23 cellular contexts compared by ENCODE assay signal in the genomic region with DNA sequence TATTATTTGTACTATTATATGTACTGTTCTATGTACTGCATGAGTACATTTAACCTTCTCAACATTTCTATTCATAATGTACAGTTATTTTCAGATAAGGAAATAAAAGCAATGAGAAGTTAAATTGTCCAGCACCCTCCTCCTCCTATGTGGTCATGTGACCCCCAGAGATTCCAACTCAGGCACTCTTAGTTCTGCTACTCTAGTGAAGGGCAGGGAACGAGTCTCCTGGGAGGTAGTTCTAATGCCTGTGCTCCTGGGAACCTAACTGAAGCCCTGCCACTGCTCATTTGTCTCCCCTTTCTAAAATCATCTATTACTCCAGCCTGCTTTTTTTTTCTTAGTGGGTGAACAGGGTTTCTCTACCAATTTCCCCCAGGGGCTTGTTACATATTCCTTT.
DNase-seq lines count a peak whose midpoint lies in the region; ATAC-seq and TF ChIP-seq lines count a peak whose summit lies in the region.
"Had no signal": no experiment of that assay in that cellular context is flagged by ENCODE, and none has a peak within 500 bp of the region (broad histone marks: within the 10 kb centered on the region; RNA-seq: fewer than 3 reads in every experiment).

No MANE protein-coding gene starts in this region.

- ATAC-seq in heart left ventricle (peak in 3 of 4 donors; percentile 60 to 70 (median 68)), right cardiac atrium (no peak), WTC11 (no peak), left ventricle myocardium superior (peak; percentile 75), HG03457 (IDR thresholded peaks at IDR 0.05; ENCODE audit: unreplicated experiment) (no peak)
- ATAC-seq: GM23338, HCT116, Panc1 had no signal

- no peaks in the 10 kb centered on the region for H3K9me3 Mint-ChIP-seq in WTC11
- H3K9me3 Mint-ChIP-seq: CD8-positive, alpha-beta memory T cell; GM23338; IgD-negative memory B cell had no signal

- CTCF ChIA-PET in WTC11 (lab: Charles Lee), result no interaction called here

- no peaks in the 10 kb centered on the region for H3K36me3 Mint-ChIP-seq in WTC11
- H3K36me3 Mint-ChIP-seq: CD8-positive, alpha-beta memory T cell had no signal

- no peaks in the 10 kb centered on the region for H3K27me3 ChIP-seq in heart left ventricle
- no peaks in the 10 kb centered on the region for H3K27me3 ChIP-seq in right cardiac atrium (ENCODE audit: control insufficient read depth, insufficient read depth)
- H3K27me3 ChIP-seq in mesendoderm (ENCODE audit: insufficient read depth, low read length, poor library complexity), result no peaks in the 10 kb centered on the region
- H3K27me3 ChIP-seq: SJCRH30 had no signal

- H2BK120ac ChIP-seq in mesendoderm (ENCODE audit: low read depth, low read length), result no peak overlapping the region

- H3K4me3 Mint-ChIP-seq in WTC11, result no peak overlapping the region
- H3K4me3 Mint-ChIP-seq: CD8-positive, alpha-beta memory T cell; GM23338; IgD-negative memory B cell had no signal

- no peak overlapping the region for H3K4ac ChIP-seq in mesendoderm (ENCODE audit: low read depth, low read length)

- H2BK5ac ChIP-seq in mesendoderm (ENCODE audit: low read length), result no peak overlapping the region

- intact Hi-C loops in heart left ventricle (cut with DNase I) (loop anchor here in 5 of 10 donors (5.0 to 10.0 kb wide), 5 partner anchors 89 to 119 kb away; partner anchors contain the start of gene GPRIN3 (in 1 of the 5)), right cardiac atrium (cut with DNase I) (no loop called here), left ventricle myocardium superior (cut with micrococcal nuclease) (no loop called here)

- TF ChIP-seq POLR2A in heart left ventricle (IDR thresholded peaks at IDR 0.05), result no peak

- H3K27ac ChIP-seq in heart left ventricle (peak overlapping the region in 2 of 12 donors; percentile 11 to 47), right cardiac atrium (ENCODE audit: low read length) (no peak overlapping the region), mesendoderm (ENCODE audit: low read depth, low read length) (no peak overlapping the region)
- H3K27ac ChIP-seq: C4-2B, SJCRH30 had no signal

- H2BK15ac ChIP-seq in mesendoderm (replicated peaks; ENCODE audit: low read depth), result no peak overlapping the region

- H3K56ac ChIP-seq in mesendoderm (ENCODE audit: low read length), result no peak overlapping the region

- H3K4me2 ChIP-seq in mesendoderm (ENCODE audit: low read length), result no peak overlapping the region
- H3K4me2 ChIP-seq: GM23338 had no signal

- H3K27ac Mint-ChIP-seq in WTC11, result no peak overlapping the region
- H3K27ac Mint-ChIP-seq: CD8-positive, alpha-beta memory T cell; GM23338; IgD-negative memory B cell had no signal

- POLR2A ChIA-PET in WTC11 (lab: Charles Lee), result no interaction called here

- peaks cover 12% of the 10 kb centered on the region for H3K4me1 Mint-ChIP-seq in WTC11
- H3K4me1 Mint-ChIP-seq: CD8-positive, alpha-beta memory T cell had no signal

- no peak overlapping the region for H2AK5ac ChIP-seq in mesendoderm (ENCODE audit: low read length)

- no peak overlapping the region for H3K18ac ChIP-seq in mesendoderm (ENCODE audit: low read length)

- no peaks in the 10 kb centered on the region for H3K36me3 ChIP-seq in heart left ventricle
- H3K36me3 ChIP-seq in mesendoderm (ENCODE audit: control insufficient read depth, insufficient read depth, low read length), result no peaks in the 10 kb centered on the region
- H3K36me3 ChIP-seq: SJCRH30 had no signal

- peaks cover 32% of the 10 kb centered on the region for H3K27me3 Mint-ChIP-seq in WTC11 (ENCODE audit: low read depth)
- H3K27me3 Mint-ChIP-seq: IgD-negative memory B cell had no signal

- H4K5ac ChIP-seq in mesendoderm (ENCODE audit: low read length), result no peak overlapping the region

- 46 to 55% (median 50%) methylated on average over 1 of the region's 1 CpG for WGBS in heart left ventricle, 4 donors
- WGBS in right cardiac atrium, result 53% methylated on average over 1 of the region's 1 CpG
- WGBS in mesendoderm (ENCODE audit: extremely low coverage, insufficient coverage, low lambda C conversion rate), result no CpG with 5 or more reads among the region's 1 CpG

- no peaks in the 10 kb centered on the region for H3K79me2 ChIP-seq in mesendoderm (ENCODE audit: control insufficient read depth, insufficient read depth, low read length)

- TF ChIP-seq CTCF in heart left ventricle (IDR thresholded peaks at IDR 0.05) (no peak), WTC11 (IDR thresholded peaks at IDR 0.05) (no peak)

- no peak overlapping the region for H4K8ac ChIP-seq in mesendoderm (ENCODE audit: low read depth, low read length)

- H3K4me3 ChIP-seq in heart left ventricle (no peak overlapping the region), right cardiac atrium (ENCODE audit: low read length) (no peak overlapping the region), mesendoderm (ENCODE audit: low read length) (no peak overlapping the region)
- H3K4me3 ChIP-seq: GM23338, SJCRH30 had no signal

- DNase-seq in heart left ventricle (peak in 1 of 5 donors; percentile 29), right cardiac atrium (no peak), WTC11 (ENCODE audit: low spot score) (no peak), left ventricle myocardium superior (no peak), UCSD-AML1 (lab: John Stamatoyannopoulos, UW; ENCODE audit: unreplicated experiment) (no peak), mesendoderm (no peak)
- DNase-seq: Calu3; CD8-positive, alpha-beta memory T cell; DMS153; GDM1; Kasumi-1; NCI-H1694 treated with DMSO at 0.1 percent for 48 hours; NCI-H2081 treated with DMSO at 0.1 percent for 48 hours; NCI-H226; NCI-H510A treated with DMSO at 0.1 percent for 48 hours; NCI-H82; SJCRH30 had no signal

- peaks cover 0 to 33% (median 9%) of the 10 kb centered on the region in 12 donors for H3K4me1 ChIP-seq in heart left ventricle
- no peaks in the 10 kb centered on the region for H3K4me1 ChIP-seq in right cardiac atrium (ENCODE audit: control insufficient read depth, insufficient read depth, low read length)
- peaks cover 2% of the 10 kb centered on the region for H3K4me1 ChIP-seq in mesendoderm (ENCODE audit: control insufficient read depth, low read depth, low read length)

- H3K23ac ChIP-seq in mesendoderm (ENCODE audit: low read length), result no peak overlapping the region

- H3K9me3 ChIP-seq in heart left ventricle (no peaks in the 10 kb centered on the region), right cardiac atrium (ENCODE audit: control insufficient read depth, low read length) (no peaks in the 10 kb centered on the region)
- H3K9me3 ChIP-seq: SJCRH30 had no signal

- H3K79me1 ChIP-seq in mesendoderm (ENCODE audit: low read length), result no peaks in the 10 kb centered on the region

- H3K9ac ChIP-seq in mesendoderm (ENCODE audit: low read length), result no peak overlapping the region

TF ChIP-seq in WTC11, 78 proteins besides CTCF, POLR2A, EP300 and RAD21:
- TF ChIP-seq USF2 (CRISPR knock-in tag; IDR thresholded peaks at IDR 0.05) (peak; percentile 35; the same call in 1 of the 2 replicates), ZNF416 (CRISPR knock-in tag; IDR thresholded peaks at IDR 0.05) (no peak), CDX4 (CRISPR knock-in tag; IDR thresholded peaks at IDR 0.05; ENCODE audit: borderline replicate concordance) (no peak)
- TF ChIP-seq, protein P1, sequence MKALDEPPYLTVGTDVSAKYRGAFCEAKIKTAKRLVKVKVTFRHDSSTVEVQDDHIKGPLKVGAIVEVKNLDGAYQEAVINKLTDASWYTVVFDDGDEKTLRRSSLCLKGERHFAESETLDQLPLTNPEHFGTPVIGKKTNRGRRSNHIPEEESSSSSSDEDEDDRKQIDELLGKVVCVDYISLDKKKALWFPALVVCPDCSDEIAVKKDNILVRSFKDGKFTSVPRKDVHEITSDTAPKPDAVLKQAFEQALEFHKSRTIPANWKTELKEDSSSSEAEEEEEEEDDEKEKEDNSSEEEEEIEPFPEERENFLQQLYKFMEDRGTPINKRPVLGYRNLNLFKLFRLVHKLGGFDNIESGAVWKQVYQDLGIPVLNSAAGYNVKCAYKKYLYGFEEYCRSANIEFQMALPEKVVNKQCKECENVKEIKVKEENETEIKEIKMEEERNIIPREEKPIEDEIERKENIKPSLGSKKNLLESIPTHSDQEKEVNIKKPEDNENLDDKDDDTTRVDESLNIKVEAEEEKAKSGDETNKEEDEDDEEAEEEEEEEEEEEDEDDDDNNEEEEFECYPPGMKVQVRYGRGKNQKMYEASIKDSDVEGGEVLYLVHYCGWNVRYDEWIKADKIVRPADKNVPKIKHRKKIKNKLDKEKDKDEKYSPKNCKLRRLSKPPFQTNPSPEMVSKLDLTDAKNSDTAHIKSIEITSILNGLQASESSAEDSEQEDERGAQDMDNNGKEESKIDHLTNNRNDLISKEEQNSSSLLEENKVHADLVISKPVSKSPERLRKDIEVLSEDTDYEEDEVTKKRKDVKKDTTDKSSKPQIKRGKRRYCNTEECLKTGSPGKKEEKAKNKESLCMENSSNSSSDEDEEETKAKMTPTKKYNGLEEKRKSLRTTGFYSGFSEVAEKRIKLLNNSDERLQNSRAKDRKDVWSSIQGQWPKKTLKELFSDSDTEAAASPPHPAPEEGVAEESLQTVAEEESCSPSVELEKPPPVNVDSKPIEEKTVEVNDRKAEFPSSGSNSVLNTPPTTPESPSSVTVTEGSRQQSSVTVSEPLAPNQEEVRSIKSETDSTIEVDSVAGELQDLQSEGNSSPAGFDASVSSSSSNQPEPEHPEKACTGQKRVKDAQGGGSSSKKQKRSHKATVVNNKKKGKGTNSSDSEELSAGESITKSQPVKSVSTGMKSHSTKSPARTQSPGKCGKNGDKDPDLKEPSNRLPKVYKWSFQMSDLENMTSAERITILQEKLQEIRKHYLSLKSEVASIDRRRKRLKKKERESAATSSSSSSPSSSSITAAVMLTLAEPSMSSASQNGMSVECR (CRISPR knock-in tag; IDR thresholded peaks at IDR 0.05; ENCODE audit: borderline replicate concordance), result no peak

Comparison
In these comparisons a context has a peak if more than half of its experiments do, and no peak if none do; other contexts are left out.
1. ATAC-seq: peak in heart left ventricle (3 of 4) and left ventricle myocardium superior (single experiment); none in right cardiac atrium (0 of 2), WTC11 (single experiment) and HG03457 (single experiment).